ENCODE assay signal across 3 cellular contexts in genomic region chr14:53808042-53808441, GRCh38.
TF ChIP-seq lines count a peak whose summit lies in the region.

No MANE protein-coding gene starts in this region.

TF ChIP-seq in A549, 52 proteins besides CTCF, POLR2A, EP300 and RAD21 (continued from another document):
- TF ChIP-seq HEYL (CRISPR knock-in tag; IDR thresholded peaks at IDR 0.05): no peak

TF ChIP-seq in IMR-90, 13 proteins besides CTCF, POLR2A, EP300 and RAD21 (continued from another document):
- no peak for TF ChIP-seq NFE2L2 (IDR thresholded peaks at IDR 0.05; ENCODE audit: low read depth, low read length)
- TF ChIP-seq MXI1 (IDR thresholded peaks at IDR 0.05; ENCODE audit: borderline replicate concordance, low read depth, low read length): no peak
- TF ChIP-seq CEBPB (IDR thresholded peaks at IDR 0.05; ENCODE audit: low read depth, low read length): no peak
- TF ChIP-seq RCOR1 (IDR thresholded peaks at IDR 0.05; ENCODE audit: insufficient replicate concordance, low read length): no peak
- TF ChIP-seq MAFK (IDR thresholded peaks at IDR 0.05; ENCODE audit: low read depth, low read length): no peak
- TF ChIP-seq, protein P1, sequence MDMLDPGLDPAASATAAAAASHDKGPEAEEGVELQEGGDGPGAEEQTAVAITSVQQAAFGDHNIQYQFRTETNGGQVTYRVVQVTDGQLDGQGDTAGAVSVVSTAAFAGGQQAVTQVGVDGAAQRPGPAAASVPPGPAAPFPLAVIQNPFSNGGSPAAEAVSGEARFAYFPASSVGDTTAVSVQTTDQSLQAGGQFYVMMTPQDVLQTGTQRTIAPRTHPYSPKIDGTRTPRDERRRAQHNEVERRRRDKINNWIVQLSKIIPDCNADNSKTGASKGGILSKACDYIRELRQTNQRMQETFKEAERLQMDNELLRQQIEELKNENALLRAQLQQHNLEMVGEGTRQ (IDR thresholded peaks at IDR 0.05; ENCODE audit: low read depth, low read length): no peak
- no peak for TF ChIP-seq CHD1 (IDR thresholded peaks at IDR 0.05; ENCODE audit: low read depth, low read length)
- TF ChIP-seq, protein P2, sequence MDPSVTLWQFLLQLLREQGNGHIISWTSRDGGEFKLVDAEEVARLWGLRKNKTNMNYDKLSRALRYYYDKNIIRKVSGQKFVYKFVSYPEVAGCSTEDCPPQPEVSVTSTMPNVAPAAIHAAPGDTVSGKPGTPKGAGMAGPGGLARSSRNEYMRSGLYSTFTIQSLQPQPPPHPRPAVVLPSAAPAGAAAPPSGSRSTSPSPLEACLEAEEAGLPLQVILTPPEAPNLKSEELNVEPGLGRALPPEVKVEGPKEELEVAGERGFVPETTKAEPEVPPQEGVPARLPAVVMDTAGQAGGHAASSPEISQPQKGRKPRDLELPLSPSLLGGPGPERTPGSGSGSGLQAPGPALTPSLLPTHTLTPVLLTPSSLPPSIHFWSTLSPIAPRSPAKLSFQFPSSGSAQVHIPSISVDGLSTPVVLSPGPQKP (IDR thresholded peaks at IDR 0.05; ENCODE audit: borderline replicate concordance, low read depth, low read length): no peak
- no peak for TF ChIP-seq FOS (IDR thresholded peaks at IDR 0.05; ENCODE audit: low read depth, low read length)
- TF ChIP-seq BHLHE40 (IDR thresholded peaks at IDR 0.05; ENCODE audit: low read depth, low read length): no peak
- no peak for TF ChIP-seq SMC3 (IDR thresholded peaks at IDR 0.05; ENCODE audit: low read depth, low read length)
- TF ChIP-seq MAZ (IDR thresholded peaks at IDR 0.05; ENCODE audit: borderline replicate concordance, low read depth, low read length): no peak

TF ChIP-seq in H1, 55 proteins besides CTCF, POLR2A, EP300 and RAD21 (continued from another document):
- TF ChIP-seq TAF7 (optimal IDR thresholded peaks at IDR 0.05; ENCODE audit: borderline replicate concordance, low read depth, low read length): no peak
- TF ChIP-seq, protein P3, sequence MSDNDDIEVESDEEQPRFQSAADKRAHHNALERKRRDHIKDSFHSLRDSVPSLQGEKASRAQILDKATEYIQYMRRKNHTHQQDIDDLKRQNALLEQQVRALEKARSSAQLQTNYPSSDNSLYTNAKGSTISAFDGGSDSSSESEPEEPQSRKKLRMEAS (IDR thresholded peaks at IDR 0.05): no peak
- TF ChIP-seq KDM1A (IDR thresholded peaks at IDR 0.05; ENCODE audit: borderline replicate concordance, low read length): no peak
- TF ChIP-seq EZH2 (IDR thresholded peaks at IDR 0.05; ENCODE audit: low read depth, low read length, severe bottlenecking): no peak
- no peak for TF ChIP-seq EGR1 (IDR thresholded peaks at IDR 0.05; ENCODE audit: borderline replicate concordance, low read depth, low read length)
- TF ChIP-seq TCF12 (IDR thresholded peaks at IDR 0.05; ENCODE audit: low read depth, low read length): no peak
- TF ChIP-seq TBP (IDR thresholded peaks at IDR 0.05; ENCODE audit: low read depth, low read length): no peak
- no peak for TF ChIP-seq FOSL1 (IDR thresholded peaks at IDR 0.05; ENCODE audit: insufficient read depth, low read depth, low read length)
- no peak for TF ChIP-seq TEAD4 (IDR thresholded peaks at IDR 0.05; ENCODE audit: low read depth, low read length)
- TF ChIP-seq CTBP2 (IDR thresholded peaks at IDR 0.05; ENCODE audit: borderline replicate concordance, insufficient read depth, insufficient read length, low read length): no peak
- no peak for TF ChIP-seq JUN (IDR thresholded peaks at IDR 0.05; ENCODE audit: low read depth, low read length)
- no peak for TF ChIP-seq GTF2F1 (IDR thresholded peaks at IDR 0.05; ENCODE audit: borderline replicate concordance, low read depth, low read length)
- TF ChIP-seq SAP30 (IDR thresholded peaks at IDR 0.05; ENCODE audit: insufficient read depth, insufficient replicate concordance, low read length): no peak
TF ChIP-seq in H1: peak in this region for 0.
